Comparison of ENCODE assay signal across 15 cellular contexts in the genomic region with DNA sequence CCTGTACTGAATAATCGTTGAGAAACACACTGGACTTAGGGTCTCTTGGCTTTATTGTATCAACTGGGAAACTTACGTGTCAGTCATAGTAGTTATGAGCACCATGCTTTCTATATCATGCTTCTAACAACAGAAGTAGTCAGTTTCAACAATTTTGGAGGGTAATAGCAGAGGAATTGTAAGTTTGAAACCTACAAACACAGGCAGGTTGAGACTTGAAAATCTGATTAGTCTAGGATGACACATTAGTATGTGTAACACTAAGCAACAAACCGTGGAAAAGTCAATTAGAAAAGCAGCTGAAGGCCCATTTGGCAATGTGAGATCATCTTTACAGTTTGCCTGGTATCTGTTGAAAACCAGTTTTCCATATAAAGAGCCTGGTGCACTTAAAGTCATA. TPM values are rescaled to one million over a fixed set of nuclear protein-coding genes. Genes with fewer than 3 reads are reported as not detected.
A peak's percentile ranks its signal among the peaks of the same experiment; 100 is the strongest.
DNase-seq lines count a peak whose midpoint lies in the region; ATAC-seq and TF ChIP-seq lines count a peak whose summit lies in the region.
"Had no signal": no experiment of that assay in that cellular context is flagged by ENCODE, and none has a peak within 500 bp of the region (broad histone marks: within the 10 kb centered on the region; RNA-seq: fewer than 3 reads in every experiment).

No MANE protein-coding gene starts in this region.

- WGBS in neuronal stem cell (ENCODE audit: extremely low coverage in 2 of 2, insufficient read length in 2 of 2, insufficient replicate concordance in 1 of 2), 2 donors: no CpG with 5 or more reads among the region's 3 CpGs

- H4K91ac ChIP-seq in neuronal stem cell (ENCODE audit: low read depth, low read length, poor library complexity): no peak overlapping the region

- no peak overlapping the region for H2AK5ac ChIP-seq in neuronal stem cell (ENCODE audit: low read depth, low read length)

- peak overlapping the region in 3 of 5 experiments; percentile 41 to 53 (median 46) for H3K4me3 Mint-ChIP-seq in brain
- H3K4me3 Mint-ChIP-seq in activated T-helper 2 cell treated with anti-CD3 and anti-CD28 coated beads, Interferon-gamma antibody, Interleukin-2, Interleukin-4, amounts not matched to agents 10 μg/mL and 5 μg/mL and 100 μg/mL, durations not matched to agents 14 hours and 24 hours and 36 hours (ENCODE audit: low read depth): no peak overlapping the region
- H3K4me3 Mint-ChIP-seq: activated T-cell treated with anti-CD3 and anti-CD28 coated beads, Interleukin-2, amount 50 U/mL, for 72 hours; endodermal cell; T-cell had no signal

- H3K23ac ChIP-seq in neuronal stem cell (ENCODE audit: low read depth, low read length, poor library complexity): no peak overlapping the region

- no peaks in the 10 kb centered on the region for H3K9me2 ChIP-seq in Loucy (replicated peaks; ENCODE audit: low read depth, low read length)

- no peak overlapping the region for H3K14ac ChIP-seq in neuronal stem cell (ENCODE audit: low read length)

- intact Hi-C loops in activated T-helper 2 cell treated with anti-CD3 and anti-CD28 coated beads, Interferon-gamma antibody, Interleukin-2, Interleukin-4, amounts not matched to agents 10 μg/mL and 5 μg/mL and 100 μg/mL, durations not matched to agents 14 hours and 24 hours and 36 hours (cut with micrococcal nuclease): loop anchor here (5.0 kb wide), 1 partner anchor 52 kb away; a partner anchor contains a TSS

- no peak overlapping the region for H2BK5ac ChIP-seq in neuronal stem cell (ENCODE audit: low read length)

- ATAC-seq in HG03457 (IDR thresholded peaks at IDR 0.05; ENCODE audit: unreplicated experiment) (no peak), HG03520 (IDR thresholded peaks at IDR 0.05; ENCODE audit: unreplicated experiment) (no peak)
- ATAC-seq: activated T-cell treated with anti-CD3 and anti-CD28 coated beads, Interleukin-2, amount 50 U/mL, for 72 hours; lower lobe of right lung; T-cell had no signal

- no peaks in the 10 kb centered on the region for H3K9me3 ChIP-seq in Loucy (ENCODE audit: insufficient read depth, low read depth, low read length)
- no peaks in the 10 kb centered on the region for H3K9me3 ChIP-seq in neuronal stem cell (replicated peaks in 1 of 2; ENCODE audit: control insufficient read depth in 2 of 2, insufficient read depth in 1 of 2, low read depth in 1 of 2, low read length in 2 of 2)
- H3K9me3 ChIP-seq: lower lobe of right lung, thyroid gland had no signal

- H2AFZ ChIP-seq in Loucy (ENCODE audit: low read length): peak overlapping the region; percentile 25; the same call in 1 of the 2 replicates
- H2AFZ ChIP-seq in neuronal stem cell (ENCODE audit: low read length): peak overlapping the region; percentile 83

- no peaks in the 10 kb centered on the region for H3F3A ChIP-seq in Loucy (ENCODE audit: low read depth)

- no peaks in the 10 kb centered on the region for H3K79me1 ChIP-seq in neuronal stem cell (ENCODE audit: low read depth, low read length)

- DNase-seq in NCI-H2171 treated with DMSO at 0.1 percent for 48 hours (lab: John Stamatoyannopoulos, UW) (peak; percentile 94), neuronal stem cell (ENCODE audit: low spot score) (no peak), cerebellar nuclear complex (lab: John Stamatoyannopoulos, UW) (no peak)
- DNase-seq in activated T-helper 2 cell treated with anti-CD3 and anti-CD28 coated beads, Interferon-gamma antibody, Interleukin-2, Interleukin-4, amounts not matched to agents 10 μg/mL and 5 μg/mL and 100 μg/mL, durations not matched to agents 14 hours and 24 hours and 36 hours (ENCODE audit: low spot score): no peak
- DNase-seq: activated CD4-positive, alpha-beta T cell treated with anti-CD3 and anti-CD28 coated beads for 1 hour; activated T-cell treated with anti-CD3 and anti-CD28 coated beads, Interleukin-2, amount 50 U/mL, for 72 hours; Calu3; endodermal cell; lower lobe of right lung; T-cell; thyroid gland had no signal

- TF ChIP-seq CTCF in Loucy (conservative IDR thresholded peaks at IDR 0.05; ENCODE audit: low read length): no peak
- TF ChIP-seq CTCF in brain (conservative IDR thresholded peaks at IDR 0.05): no peak

- H3K27me3 Mint-ChIP-seq in brain: no peaks in the 10 kb centered on the region
- peaks cover 8% of the 10 kb centered on the region for H3K27me3 Mint-ChIP-seq in activated T-helper 2 cell treated with anti-CD3 and anti-CD28 coated beads, Interferon-gamma antibody, Interleukin-2, Interleukin-4, amounts not matched to agents 10 μg/mL and 5 μg/mL and 100 μg/mL, durations not matched to agents 14 hours and 24 hours and 36 hours (ENCODE audit: low read depth)

- H2BK15ac ChIP-seq in neuronal stem cell (ENCODE audit: low read length): no peak overlapping the region

- H3K27me3 ChIP-seq in Loucy (ENCODE audit: insufficient read depth, low read length, poor library complexity, severe bottlenecking) (no peaks in the 10 kb centered on the region), neuronal stem cell (ENCODE audit: control insufficient read depth in 3 of 3, insufficient read depth in 3 of 3, low read depth in 1 of 3, low read length in 3 of 3) (no peaks in the 10 kb centered on the region)
- H3K27me3 ChIP-seq: thyroid gland had no signal

- no peak overlapping the region for H4K8ac ChIP-seq in neuronal stem cell (ENCODE audit: low read depth, low read length)

- H3K4me2 ChIP-seq in Loucy (ENCODE audit: low read depth, low read length, poor library complexity, severe bottlenecking) (no peak overlapping the region), neuronal stem cell (ENCODE audit: insufficient read depth, low read length, poor library complexity, severe bottlenecking) (no peak overlapping the region)

- peak overlapping the region in 3 of 5 experiments; percentile 5 to 87 (median 78) for H3K27ac Mint-ChIP-seq in brain
- H3K27ac Mint-ChIP-seq in activated T-helper 2 cell treated with anti-CD3 and anti-CD28 coated beads, Interferon-gamma antibody, Interleukin-2, Interleukin-4, amounts not matched to agents 10 μg/mL and 5 μg/mL and 100 μg/mL, durations not matched to agents 14 hours and 24 hours and 36 hours: no peak overlapping the region
- H3K27ac Mint-ChIP-seq: activated T-cell treated with anti-CD3 and anti-CD28 coated beads, Interleukin-2, amount 50 U/mL, for 72 hours; endodermal cell; T-cell had no signal

- no peak overlapping the region for H3K4me3 ChIP-seq in Loucy (ENCODE audit: low read length, poor library complexity, severe bottlenecking)
- H3K4me3 ChIP-seq in neuronal stem cell (ENCODE audit: low read length in 2 of 2): no peak overlapping the region
- H3K4me3 ChIP-seq: lower lobe of right lung, thyroid gland had no signal

- H3K36me3 Mint-ChIP-seq in brain: no peaks in the 10 kb centered on the region
- H3K36me3 Mint-ChIP-seq in activated T-helper 2 cell treated with anti-CD3 and anti-CD28 coated beads, Interferon-gamma antibody, Interleukin-2, Interleukin-4, amounts not matched to agents 10 μg/mL and 5 μg/mL and 100 μg/mL, durations not matched to agents 14 hours and 24 hours and 36 hours (ENCODE audit: low read depth): no peaks in the 10 kb centered on the region
- H3K36me3 Mint-ChIP-seq: T-cell had no signal

- H3K4me1 ChIP-seq in Loucy (ENCODE audit: insufficient read depth, low read length, poor library complexity, severe bottlenecking) (no peaks in the 10 kb centered on the region), neuronal stem cell (ENCODE audit: control insufficient read depth in 2 of 2, insufficient read depth in 1 of 2, low read depth in 1 of 2, low read length in 2 of 2) (peaks cover 5 to 8% of the 10 kb centered on the region in 2 donors)
- H3K4me1 ChIP-seq: lower lobe of right lung, thyroid gland had no signal

- no peaks in the 10 kb centered on the region for H3K9me3 Mint-ChIP-seq in brain
- H3K9me3 Mint-ChIP-seq in activated T-helper 2 cell treated with anti-CD3 and anti-CD28 coated beads, Interferon-gamma antibody, Interleukin-2, Interleukin-4, amounts not matched to agents 10 μg/mL and 5 μg/mL and 100 μg/mL, durations not matched to agents 14 hours and 24 hours and 36 hours: no peaks in the 10 kb centered on the region
- H3K9me3 Mint-ChIP-seq: activated T-cell treated with anti-CD3 and anti-CD28 coated beads, Interleukin-2, amount 50 U/mL, for 72 hours; endodermal cell; T-cell had no signal

- H3K9ac ChIP-seq in Loucy (ENCODE audit: low read depth, low read length, poor library complexity, severe bottlenecking): no peak overlapping the region
- H3K9ac ChIP-seq in neuronal stem cell (ENCODE audit: low read depth, low read length, poor library complexity): no peak overlapping the region

- H3K27ac ChIP-seq in neuronal stem cell (replicated peaks; ENCODE audit: low read length): no peak overlapping the region
- H3K27ac ChIP-seq: lower lobe of right lung, thyroid gland had no signal

- H3K36me3 ChIP-seq in Loucy (ENCODE audit: insufficient read depth, low read length) (no peaks in the 10 kb centered on the region), neuronal stem cell (replicated peaks in 1 of 2; ENCODE audit: control insufficient read depth in 2 of 2, insufficient read depth in 2 of 2, low read length in 2 of 2) (no peaks in the 10 kb centered on the region)
- H3K36me3 ChIP-seq: lower lobe of right lung, thyroid gland had no signal

- no peak overlapping the region for H3K18ac ChIP-seq in neuronal stem cell (ENCODE audit: low read length)

- no peaks in the 10 kb centered on the region for H4K20me1 ChIP-seq in Loucy (ENCODE audit: insufficient read depth, low read length, poor library complexity, severe bottlenecking)

- no peaks in the 10 kb centered on the region for H3K79me2 ChIP-seq in Loucy (ENCODE audit: insufficient read depth, low read length)

- H2BK120ac ChIP-seq in neuronal stem cell (ENCODE audit: low read depth, low read length): no peak overlapping the region

- no peak overlapping the region for H3K4ac ChIP-seq in neuronal stem cell (ENCODE audit: low read length)

- peaks cover 45% of the 10 kb centered on the region for H3K4me1 Mint-ChIP-seq in brain
- H3K4me1 Mint-ChIP-seq in activated T-helper 2 cell treated with anti-CD3 and anti-CD28 coated beads, Interferon-gamma antibody, Interleukin-2, Interleukin-4, amounts not matched to agents 10 μg/mL and 5 μg/mL and 100 μg/mL, durations not matched to agents 14 hours and 24 hours and 36 hours (ENCODE audit: low read depth): no peaks in the 10 kb centered on the region
- H3K4me1 Mint-ChIP-seq: T-cell had no signal

- H2BK12ac ChIP-seq in neuronal stem cell (ENCODE audit: low read length): no peak overlapping the region

RNA-seq across cellular contexts. Expression of a gene that starts 43.9 kb away (rescaled TPM):
- polyA plus RNA-seq in brain (ENCODE audit: insufficient read depth, low read depth, low replicate concordance): 31.2 TPM
- 373 TPM for polyA plus RNA-seq in neuronal stem cell (2013, experiment 1 of 2)
- 373 TPM for polyA plus RNA-seq in neuronal stem cell (2013, experiment 2 of 2)
- not detected in 2 replicates for total RNA-seq in activated T-helper 2 cell treated with anti-CD3 and anti-CD28 coated beads, Interferon-gamma antibody, Interleukin-2, Interleukin-4, amounts not matched to agents 10 μg/mL and 5 μg/mL and 100 μg/mL, durations not matched to agents 14 hours and 24 hours and 36 hours
- total RNA-seq: activated T-cell treated with anti-CD3 and anti-CD28 coated beads, Interleukin-2, amount 50 U/mL, for 72 hours; Calu3; lower lobe of right lung; T-cell; thyroid gland had no signal

RNA-seq across cellular contexts. Expression of a gene that starts 53.4 kb away (rescaled TPM):
- 3.2 TPM for polyA plus RNA-seq in brain (ENCODE audit: insufficient read depth, low read depth, low replicate concordance)
- 2.0 TPM for polyA plus RNA-seq in neuronal stem cell (2013, experiment 1 of 2)
- 2.1 TPM for polyA plus RNA-seq in neuronal stem cell (2013, experiment 2 of 2)
- 1.3 and 1.6 TPM in 2 replicates for total RNA-seq in activated T-helper 2 cell treated with anti-CD3 and anti-CD28 coated beads, Interferon-gamma antibody, Interleukin-2, Interleukin-4, amounts not matched to agents 10 μg/mL and 5 μg/mL and 100 μg/mL, durations not matched to agents 14 hours and 24 hours and 36 hours
